ENCODE assay signal across 15 cellular contexts in the genomic region with DNA sequence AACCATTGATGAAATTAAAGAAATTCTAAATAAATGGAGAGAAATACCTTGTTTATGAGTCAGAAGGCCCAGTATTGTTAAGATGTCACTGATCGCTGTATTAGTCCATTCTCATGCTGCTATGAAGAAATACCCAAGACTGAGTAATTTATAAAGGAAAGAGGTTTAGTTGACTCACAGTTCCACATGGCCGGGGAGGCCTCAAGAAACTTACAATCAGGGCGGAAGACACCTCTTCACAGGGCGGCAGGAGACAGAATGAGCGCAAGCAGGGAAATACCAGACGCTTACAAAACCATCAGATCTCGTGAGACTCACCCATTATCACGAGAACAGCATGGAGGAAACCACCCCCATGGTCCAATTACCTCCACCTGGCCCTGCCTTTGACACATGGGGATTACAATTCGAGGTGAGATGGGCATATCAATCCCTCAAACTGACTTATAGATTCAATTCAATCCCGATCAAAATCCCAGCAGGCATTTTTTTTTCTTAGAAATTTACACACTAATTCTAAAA.
"Had no signal": no experiment of that assay in that cellular context is flagged by ENCODE, and none has a peak within 500 bp of the region (broad histone marks: within the 10 kb centered on the region; RNA-seq: fewer than 3 reads in every experiment).

No MANE protein-coding gene starts in this region.

- H3K27ac ChIP-seq: left ventricle myocardium inferior, thoracic aorta had no signal

- H3K36me3 ChIP-seq: left ventricle myocardium inferior, thoracic aorta had no signal

- H3K9me3 ChIP-seq: thoracic aorta had no signal

- H3K4me3 ChIP-seq: left ventricle myocardium inferior, thoracic aorta had no signal

- DNase-seq: activated CD4-positive, alpha-beta memory T cell treated with anti-CD3 and anti-CD28 coated beads for 36 hours; activated CD4-positive, CD25-positive, alpha-beta regulatory T cell treated with anti-CD3 and anti-CD28 coated beads, Interleukin-2, amount 50 U/mL, for 72 hours; activated gamma-delta T cell; activated T-cell treated with anti-CD3 and anti-CD28 coated beads, Interleukin-2, amount 50 U/mL, for 4 hours; amygdala; cerebellar nuclear complex; glutamatergic neuron; immature natural killer cell; left ventricle myocardium inferior; mesendoderm; stimulated activated CD4-positive, alpha-beta T cell treated with anti-CD3 and anti-CD28 coated beads, Interleukin-4, amount 100 ng/mL, for 1 hour; stimulated activated CD8-positive, alpha-beta memory T cell treated with anti-CD3 and anti-CD28 coated beads, Interleukin-4, amount 100 ng/mL, for 48 hours; stimulated activated naive CD8-positive, alpha-beta T cell treated with anti-CD3 and anti-CD28 coated beads, Interleukin-15, amount 100 ng/mL, for 72 hours had no signal

- H3K4me1 ChIP-seq: left ventricle myocardium inferior had no signal

- ATAC-seq: activated T-cell treated with anti-CD3 and anti-CD28 coated beads, Interleukin-2, amount 50 U/mL, for 4 hours; esophagus mucosa; stimulated activated naive CD8-positive, alpha-beta T cell treated with anti-CD3 and anti-CD28 coated beads, Interleukin-15, amount 100 ng/mL, for 72 hours had no signal
